Comparison of ENCODE assay signal across 18 cellular contexts in genomic region chr4:107977482-107977881, GRCh38. TPM values are rescaled to one million over a fixed set of nuclear protein-coding genes. Genes with fewer than 3 reads are reported as not detected.
DNase-seq lines count a peak whose midpoint lies in the region; ATAC-seq, FAIRE-seq and TF ChIP-seq lines count a peak whose summit lies in the region.
"Had no signal": no experiment of that assay in that cellular context is flagged by ENCODE, and none has a peak within 500 bp of the region (broad histone marks: within the 10 kb centered on the region; RNA-seq: fewer than 3 reads in every experiment).

No MANE protein-coding gene starts in this region.

- no TSS peak for BruUV-seq in HepG2 (replicated peaks; lab: Mats Ljungman, UMichigan)

- TF ChIP-seq EP300 in HepG2 (IDR thresholded peaks at IDR 0.05; ENCODE audit: low read depth in 2 of 2, low read length in 2 of 2) (no peak), HepG2 (CRISPR knock-in tag; IDR thresholded peaks at IDR 0.05; ENCODE audit: borderline replicate concordance) (no peak)

- H3K4me1 ChIP-seq in liver (ENCODE audit: control insufficient read depth in 4 of 4, insufficient read depth in 4 of 4, low read length in 3 of 4) (peaks cover 0 to 23% (median 20%) of the 10 kb centered on the region in 4 donors), HepG2 (ENCODE audit: insufficient read depth, low read length) (peaks cover 19% of the 10 kb centered on the region), osteoblast (ENCODE audit: insufficient read depth, low read length) (no peaks in the 10 kb centered on the region)
- H3K4me1 ChIP-seq: A549, BLaER1 had no signal

- no peak overlapping the region for H2AFZ ChIP-seq in HepG2 (ENCODE audit: low read length)
- peak overlapping the region; percentile 12 for H2AFZ ChIP-seq in osteoblast (ENCODE audit: low read length)
- H2AFZ ChIP-seq: GM23248 had no signal

- no peak for DNase-seq in HepG2 (ENCODE audit: low spot score)
- DNase-seq in osteoblast (ENCODE audit: insufficient read length, low spot score, missing footprints): no peak
- peak; percentile 53 for DNase-seq in superior temporal gyrus (ENCODE audit: extremely low spot score)
- DNase-seq in germinal center (ENCODE audit: low spot score): no peak
- DNase-seq in urothelium cell line (ENCODE audit: low spot score): no peak
- no peak for DNase-seq in H54 (ENCODE audit: insufficient read length, low spot score)
- DNase-seq: CD4-positive, alpha-beta memory T cell; DMS153; DMS79; GDM1; GM23248; HCEC 1CT had no signal

- TF ChIP-seq RAD21 in liver (IDR thresholded peaks at IDR 0.05) (peak in 1 of 2 donors; percentile 14), HepG2 (CRISPR knock-in tag; IDR thresholded peaks at IDR 0.05) (no peak)

- H3K36me3 ChIP-seq in liver (ENCODE audit: control insufficient read depth in 4 of 4, insufficient read depth in 3 of 4, low read depth in 1 of 4, low read length in 3 of 4) (no peaks in the 10 kb centered on the region), HepG2 (replicated peaks in 1 of 2; ENCODE audit: control insufficient read depth in 1 of 2, insufficient read depth in 2 of 2, low read length in 2 of 2) (no peaks in the 10 kb centered on the region), osteoblast (ENCODE audit: insufficient read depth, low read length) (no peaks in the 10 kb centered on the region)
- H3K36me3 ChIP-seq: BLaER1 had no signal

- no peak for TF ChIP-seq CTCF in liver (IDR thresholded peaks at IDR 0.05; ENCODE audit: low read depth, low read length, missing input control)
- no peak for TF ChIP-seq CTCF in HepG2 (CRISPR knock-in tag; IDR thresholded peaks at IDR 0.05)
- no peak for TF ChIP-seq CTCF in osteoblast (IDR thresholded peaks at IDR 0.05; ENCODE audit: extremely low read depth, low read depth, low read length)

- WGBS in liver: 32% methylated on average over 4 of the region's 4 CpGs
- WGBS in HepG2 (ENCODE audit: low lambda C conversion rate): 78% methylated on average over 4 of the region's 4 CpGs

- H3K27me3 ChIP-seq in liver (ENCODE audit: control insufficient read depth in 4 of 4, insufficient read depth in 4 of 4, low read length in 3 of 4) (no peaks in the 10 kb centered on the region), HepG2 (ENCODE audit: control insufficient read depth in 1 of 2, insufficient read depth in 2 of 2, low read length in 2 of 2) (no peaks in the 10 kb centered on the region), osteoblast (ENCODE audit: insufficient read depth, low read length) (no peaks in the 10 kb centered on the region)
- H3K27me3 ChIP-seq: BLaER1 had no signal

- H3K79me2 ChIP-seq in HepG2 (ENCODE audit: insufficient read depth, low read length) (no peaks in the 10 kb centered on the region), osteoblast (ENCODE audit: insufficient read depth, low read length) (no peaks in the 10 kb centered on the region)

- H3K9ac ChIP-seq in liver (ENCODE audit: low read depth in 1 of 2, low read length in 2 of 2) (no peak overlapping the region), HepG2 (ENCODE audit: insufficient read depth, low read depth, low read length) (no peak overlapping the region)
- H3K9ac ChIP-seq: BLaER1, GM23248 had no signal

- intact Hi-C loops in HepG2 (cut with micrococcal nuclease; ENCODE audit: unreplicated experiment): no loop called here

- H3K4me2 ChIP-seq in HepG2 (ENCODE audit: low read depth, low read length) (no peak overlapping the region), osteoblast (ENCODE audit: insufficient read depth, low read length) (no peak overlapping the region)
- H3K4me2 ChIP-seq: A549, BLaER1 had no signal

- no peaks in the 10 kb centered on the region for H3K9me3 ChIP-seq in liver (ENCODE audit: control insufficient read depth in 4 of 4, low read length in 3 of 4)
- peaks cover 16% of the 10 kb centered on the region; the same call in 1 of the 2 replicates for H3K9me3 ChIP-seq in HepG2 (ENCODE audit: low read length)
- H3K9me3 ChIP-seq in osteoblast (ENCODE audit: low read depth, low read length): no peaks in the 10 kb centered on the region
- H3K9me3 ChIP-seq: A549 had no signal

- no peak for TF ChIP-seq POLR2A in HepG2 (IDR thresholded peaks at IDR 0.05; ENCODE audit: insufficient read depth in 1 of 2, low read depth in 2 of 2, low read length in 2 of 2)
- no peak for TF ChIP-seq POLR2A in H54 (IDR thresholded peaks at IDR 0.05; ENCODE audit: low read depth, low read length)

- H3K4me3 ChIP-seq in liver (ENCODE audit: low read depth in 1 of 3, low read length in 3 of 3) (no peak overlapping the region), HepG2 (replicated peaks in 1 of 3; ENCODE audit: insufficient read depth in 1 of 3, low read depth in 2 of 3, low read length in 3 of 3) (no peak overlapping the region), osteoblast (ENCODE audit: insufficient read depth, low read length) (no peak overlapping the region)
- H3K4me3 ChIP-seq: A549, BLaER1, GM23248 had no signal

- POLR2A ChIA-PET in HepG2 (lab: Yijun Ruan, JAX): no interaction called here

- FAIRE-seq in HepG2 (lab: Jason Lieb, UNC) (no peak), urothelium cell line (lab: Jason Lieb, UNC) (no peak), H54 (lab: Jason Lieb, UNC) (no peak)
- FAIRE-seq: A549, GM12892, GM18507 had no signal

- peak overlapping the region; percentile 82 to 92 for H3K27ac ChIP-seq in liver (ENCODE audit: low read depth in 1 of 2, low read length in 2 of 2)
- no peak overlapping the region for H3K27ac ChIP-seq in HepG2 (ENCODE audit: extremely low read length, insufficient read depth, low read length)
- H3K27ac ChIP-seq in osteoblast (ENCODE audit: low read depth, low read length): no peak overlapping the region
- H3K27ac ChIP-seq: 22Rv1, A549, BLaER1, GM23248 had no signal

- CTCF ChIA-PET in HepG2 (lab: Yijun Ruan, JAX; ENCODE audit: low intra/inter-chr PET ratio, low total read pairs): no interaction called here

- no peak for ATAC-seq in HepG2
- ATAC-seq: A549 had no signal

- in situ Hi-C loops in HepG2 (cut with HindIII; ENCODE audit: extremely low pct_ligation_motif_present, low pct_unique_long_range_greater_than_20kb): no loop called here

- H4K20me1 ChIP-seq in HepG2 (ENCODE audit: insufficient read depth, low read length) (no peaks in the 10 kb centered on the region), osteoblast (ENCODE audit: insufficient read depth, low read length) (no peaks in the 10 kb centered on the region)
- H4K20me1 ChIP-seq: BLaER1 had no signal

TF ChIP-seq in liver, 16 proteins besides CTCF, POLR2A, EP300 and RAD21 (continues in another document):
- no peak for TF ChIP-seq FOXA2 (IDR thresholded peaks at IDR 0.05)

TF ChIP-seq in HepG2, 621 proteins besides CTCF, POLR2A, EP300 and RAD21 (continues in another document):
- TF ChIP-seq TRIM24 (CRISPR knock-in tag; IDR thresholded peaks at IDR 0.05): no peak

RNA-seq across cellular contexts. Expression of gene HADH, which starts 12.2 kb away (rescaled TPM):
- total RNA-seq in liver (10 to 100 TPM; 27.5 to 48.8 TPM), HepG2 (2016; rRNA removed; fragmentation: Illumina TruSeq; extraction: Trizol) (33.9 and 60.6 TPM in 2 replicates), osteoblast (9.0 and 10.3 TPM in 2 replicates)
- polyA plus RNA-seq in liver (100 to 1,000 TPM; 140 TPM), HepG2 (2011; rRNA removed) (22.8 and 29.6 TPM in 2 replicates)
- 13.5 and 15.3 TPM in 2 replicates for total RNA-seq in HepG2 (2016; cell fraction: cytosol; rRNA removed; fragmentation: Illumina TruSeq; extraction: Trizol; ENCODE audit: low read depth)
- 33.1 and 59.0 TPM in 2 replicates for total RNA-seq in HepG2 (2016; cell fraction: insoluble cytoplasmic fraction; rRNA removed; fragmentation: Illumina TruSeq; extraction: Trizol)
- 28.0 and 31.0 TPM in 2 replicates for total RNA-seq in HepG2 (2016; cell fraction: membrane; rRNA removed; fragmentation: Illumina TruSeq; extraction: Trizol)
- 34.3 and 39.3 TPM in 2 replicates for total RNA-seq in HepG2 (2016; cell fraction: nucleus; rRNA removed; fragmentation: Illumina TruSeq; extraction: Trizol)
- polyA plus RNA-seq in HepG2 (2011; cell fraction: cytosol; rRNA removed): 26.0 and 26.1 TPM in 2 replicates
- 19.1 and 19.8 TPM in 2 replicates for polyA plus RNA-seq in HepG2 (2011; cell fraction: nucleus; rRNA removed)
- 25.8 and 41.0 TPM in 2 replicates for polyA plus RNA-seq in HepG2 (2012)
- polyA plus RNA-seq in HepG2 (2016; cell fraction: cytosol; fragmentation: Illumina TruSeq; extraction: Trizol; ENCODE audit: low read depth): 27.4 and 28.1 TPM in 2 replicates
- 117 and 118 TPM in 2 replicates for polyA plus RNA-seq in HepG2 (2016; cell fraction: insoluble cytoplasmic fraction; fragmentation: Illumina TruSeq; extraction: Trizol; ENCODE audit: low read depth)
- polyA plus RNA-seq in HepG2 (2016; cell fraction: membrane; fragmentation: Illumina TruSeq; extraction: Trizol; ENCODE audit: low read depth): 41.4 and 43.3 TPM in 2 replicates
- polyA plus RNA-seq in HepG2 (2016; cell fraction: nucleus; fragmentation: Illumina TruSeq; extraction: Trizol; ENCODE audit: insufficient read depth, low read depth): 77.4 and 77.9 TPM in 2 replicates
- polyA minus RNA-seq in HepG2 (2011; rRNA and poly(A)+ RNA removed; ENCODE audit: low replicate concordance): 28.2 and 43.6 TPM in 2 replicates
- 21.1 and 29.5 TPM in 2 replicates for polyA minus RNA-seq in HepG2 (2011; cell fraction: cytosol; rRNA and poly(A)+ RNA removed)
- polyA minus RNA-seq in HepG2 (2011; cell fraction: nucleus; rRNA and poly(A)+ RNA removed): 17.5 and 18.6 TPM in 2 replicates

RNA-seq across cellular contexts. Expression of gene CYP2U1, which starts 46.1 kb away (rescaled TPM):
- total RNA-seq in liver: 1 to 10 TPM; 2.0 to 4.9 TPM
- polyA plus RNA-seq in liver: 1 to 10 TPM; 2.8 to 3.5 TPM
- 1.9 and 3.4 TPM in 2 replicates for total RNA-seq in HepG2 (2016; rRNA removed; fragmentation: Illumina TruSeq; extraction: Trizol)
- total RNA-seq in HepG2 (2016; cell fraction: cytosol; rRNA removed; fragmentation: Illumina TruSeq; extraction: Trizol; ENCODE audit: low read depth): 0.71 and 0.88 TPM in 2 replicates
- 2.0 and 3.6 TPM in 2 replicates for total RNA-seq in HepG2 (2016; cell fraction: insoluble cytoplasmic fraction; rRNA removed; fragmentation: Illumina TruSeq; extraction: Trizol)
- 1.5 TPM in 2 replicates for total RNA-seq in HepG2 (2016; cell fraction: membrane; rRNA removed; fragmentation: Illumina TruSeq; extraction: Trizol)
- 4.4 and 5.1 TPM in 2 replicates for total RNA-seq in HepG2 (2016; cell fraction: nucleus; rRNA removed; fragmentation: Illumina TruSeq; extraction: Trizol)
- polyA plus RNA-seq in HepG2 (2011; rRNA removed): 1.3 and 1.4 TPM in 2 replicates
- 0.90 and 1.1 TPM in 2 replicates for polyA plus RNA-seq in HepG2 (2011; cell fraction: cytosol; rRNA removed)
- polyA plus RNA-seq in HepG2 (2011; cell fraction: nucleus; rRNA removed): 0.74 and 0.88 TPM in 2 replicates
- polyA plus RNA-seq in HepG2 (2012): 1.3 TPM in 2 replicates
- 0.42 and 0.43 TPM in 2 replicates for polyA plus RNA-seq in HepG2 (2016; cell fraction: cytosol; fragmentation: Illumina TruSeq; extraction: Trizol; ENCODE audit: low read depth)
- polyA plus RNA-seq in HepG2 (2016; cell fraction: insoluble cytoplasmic fraction; fragmentation: Illumina TruSeq; extraction: Trizol; ENCODE audit: low read depth): 1.8 TPM in 2 replicates
- polyA plus RNA-seq in HepG2 (2016; cell fraction: membrane; fragmentation: Illumina TruSeq; extraction: Trizol; ENCODE audit: low read depth): 0.87 and 0.95 TPM in 2 replicates
- polyA plus RNA-seq in HepG2 (2016; cell fraction: nucleus; fragmentation: Illumina TruSeq; extraction: Trizol; ENCODE audit: insufficient read depth, low read depth): 4.0 and 4.4 TPM in 2 replicates
- polyA minus RNA-seq in HepG2 (2011; rRNA and poly(A)+ RNA removed; ENCODE audit: low replicate concordance): 0.44 and 2.4 TPM in 2 replicates
- polyA minus RNA-seq in HepG2 (2011; cell fraction: cytosol; rRNA and poly(A)+ RNA removed): 1.8 and 2.6 TPM in 2 replicates
- 3.3 and 5.0 TPM in 2 replicates for polyA minus RNA-seq in HepG2 (2011; cell fraction: nucleus; rRNA and poly(A)+ RNA removed)
- 24.8 and 27.1 TPM in 2 replicates for total RNA-seq in osteoblast

Comparison
In these comparisons a context has a peak if more than half of its experiments do, and no peak if none do; other contexts are left out.
1. H3K27ac ChIP-seq: peak in liver (2 of 2); none in HepG2 (single experiment) and osteoblast (single experiment).